ENCODE assay signal across 2 cellular contexts in the genomic region with DNA sequence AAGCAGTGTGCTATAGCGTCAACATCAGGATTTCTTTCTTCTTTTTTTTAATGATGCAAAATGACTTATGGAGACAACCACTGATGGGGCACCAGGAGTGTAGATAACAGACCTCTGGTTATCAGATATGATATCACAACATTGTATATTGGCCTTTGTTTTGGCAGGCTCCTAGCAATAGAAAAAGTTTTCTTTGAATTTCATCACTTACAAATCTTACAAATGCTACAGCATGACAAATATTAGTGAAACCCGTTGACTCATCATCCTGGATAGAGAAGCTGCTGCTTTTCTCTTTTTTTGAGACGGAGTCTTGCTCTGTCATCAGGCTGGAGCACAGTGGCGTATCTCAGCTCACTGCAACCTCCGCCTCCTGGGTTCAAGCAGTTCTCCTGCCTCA.
TF ChIP-seq lines count a peak whose summit lies in the region.

No MANE protein-coding gene starts in this region.

TF ChIP-seq in SK-N-SH, 30 proteins besides CTCF, POLR2A, EP300 and RAD21:
- no peak for TF ChIP-seq RCOR1 (IDR thresholded peaks at IDR 0.05; ENCODE audit: low read length)
- TF ChIP-seq RFX5 (IDR thresholded peaks at IDR 0.05; ENCODE audit: low read length), result no peak
- TF ChIP-seq PBX3 (IDR thresholded peaks at IDR 0.05), result 0 out of 2 replicates have a peak, but pooled peaks have one; percentile 10
- no peak for TF ChIP-seq YY1 (IDR thresholded peaks at IDR 0.05; ENCODE audit: low read depth)
- TF ChIP-seq, protein P1, sequence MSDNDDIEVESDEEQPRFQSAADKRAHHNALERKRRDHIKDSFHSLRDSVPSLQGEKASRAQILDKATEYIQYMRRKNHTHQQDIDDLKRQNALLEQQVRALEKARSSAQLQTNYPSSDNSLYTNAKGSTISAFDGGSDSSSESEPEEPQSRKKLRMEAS (IDR thresholded peaks at IDR 0.05; ENCODE audit: low read depth), result no peak

TF ChIP-seq in GM23338, 12 proteins besides CTCF, POLR2A, EP300 and RAD21:
- TF ChIP-seq ZNF114 (CRISPR knock-in tag; IDR thresholded peaks at IDR 0.05) (no peak), NANOG (IDR thresholded peaks at IDR 0.05; ENCODE audit: borderline replicate concordance) (no peak), EZH2phosphoT487 (IDR thresholded peaks at IDR 0.05; ENCODE audit: unreplicated experiment) (no peak), ZNF331 (CRISPR knock-in tag; IDR thresholded peaks at IDR 0.05; ENCODE audit: low read depth) (no peak), EZH2 (IDR thresholded peaks at IDR 0.05; ENCODE audit: low read depth, unreplicated experiment) (no peak), POLR2AphosphoS5 (IDR thresholded peaks at IDR 0.05; ENCODE audit: low read depth) (no peak), CREB1 (CRISPR knock-in tag; IDR thresholded peaks at IDR 0.05; ENCODE audit: low read depth) (no peak), STAT1 (IDR thresholded peaks at IDR 0.05; ENCODE audit: unreplicated experiment) (no peak), JUNB (IDR thresholded peaks at IDR 0.05; ENCODE audit: unreplicated experiment) (no peak), ZNF462 (CRISPR knock-in tag; IDR thresholded peaks at IDR 0.05) (no peak), ETS1 (IDR thresholded peaks at IDR 0.05) (no peak)
- TF ChIP-seq, protein P2, sequence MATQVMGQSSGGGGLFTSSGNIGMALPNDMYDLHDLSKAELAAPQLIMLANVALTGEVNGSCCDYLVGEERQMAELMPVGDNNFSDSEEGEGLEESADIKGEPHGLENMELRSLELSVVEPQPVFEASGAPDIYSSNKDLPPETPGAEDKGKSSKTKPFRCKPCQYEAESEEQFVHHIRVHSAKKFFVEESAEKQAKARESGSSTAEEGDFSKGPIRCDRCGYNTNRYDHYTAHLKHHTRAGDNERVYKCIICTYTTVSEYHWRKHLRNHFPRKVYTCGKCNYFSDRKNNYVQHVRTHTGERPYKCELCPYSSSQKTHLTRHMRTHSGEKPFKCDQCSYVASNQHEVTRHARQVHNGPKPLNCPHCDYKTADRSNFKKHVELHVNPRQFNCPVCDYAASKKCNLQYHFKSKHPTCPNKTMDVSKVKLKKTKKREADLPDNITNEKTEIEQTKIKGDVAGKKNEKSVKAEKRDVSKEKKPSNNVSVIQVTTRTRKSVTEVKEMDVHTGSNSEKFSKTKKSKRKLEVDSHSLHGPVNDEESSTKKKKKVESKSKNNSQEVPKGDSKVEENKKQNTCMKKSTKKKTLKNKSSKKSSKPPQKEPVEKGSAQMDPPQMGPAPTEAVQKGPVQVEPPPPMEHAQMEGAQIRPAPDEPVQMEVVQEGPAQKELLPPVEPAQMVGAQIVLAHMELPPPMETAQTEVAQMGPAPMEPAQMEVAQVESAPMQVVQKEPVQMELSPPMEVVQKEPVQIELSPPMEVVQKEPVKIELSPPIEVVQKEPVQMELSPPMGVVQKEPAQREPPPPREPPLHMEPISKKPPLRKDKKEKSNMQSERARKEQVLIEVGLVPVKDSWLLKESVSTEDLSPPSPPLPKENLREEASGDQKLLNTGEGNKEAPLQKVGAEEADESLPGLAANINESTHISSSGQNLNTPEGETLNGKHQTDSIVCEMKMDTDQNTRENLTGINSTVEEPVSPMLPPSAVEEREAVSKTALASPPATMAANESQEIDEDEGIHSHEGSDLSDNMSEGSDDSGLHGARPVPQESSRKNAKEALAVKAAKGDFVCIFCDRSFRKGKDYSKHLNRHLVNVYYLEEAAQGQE (IDR thresholded peaks at IDR 0.05; ENCODE audit: unreplicated experiment), result no peak
TF ChIP-seq in GM23338: peak in this region for 0.
